In genomic region chr1:223081181-223081994, GRCh38 we compare ENCODE assay signal across 8 cellular contexts.
A peak's percentile ranks its signal among the peaks of the same experiment; 100 is the strongest.
DNase-seq lines count a peak whose midpoint lies in the region; ATAC-seq and TF ChIP-seq lines count a peak whose summit lies in the region.

No MANE protein-coding gene starts in this region.

- H2AFZ ChIP-seq in OCI-LY1 (ENCODE audit: low read length): no peak overlapping the region

- DNase-seq in DMS 273 treated with DMSO at 0.1 percent for 48 hours (lab: John Stamatoyannopoulos, UW) (peak; percentile 88), activated T-cell treated with anti-CD3 and anti-CD28 coated beads for 4 hours (peak; percentile 50), erythroblast (lab: John Stamatoyannopoulos, UW) (peak; percentile 84)
- peak; percentile 81 for DNase-seq in stimulated activated CD8-positive, alpha-beta memory T cell treated with anti-CD3 and anti-CD28 coated beads, Interleukin-4, amount 100 ng/mL, for 48 hours

- H3K4me3 ChIP-seq in HUES64 (ENCODE audit: low read length) (no peak overlapping the region), OCI-LY1 (ENCODE audit: low read depth, low read length, poor library complexity, severe bottlenecking) (peak overlapping the region; percentile 45), muscle layer of duodenum (ENCODE audit: low read depth in 1 of 2, low read length in 2 of 2) (peak overlapping the region; percentile 33 to 53)

- H3K36me3 ChIP-seq in HUES64 (ENCODE audit: insufficient read depth, low read length) (no peaks in the 10 kb centered on the region), OCI-LY1 (ENCODE audit: insufficient read depth, low read length) (no peaks in the 10 kb centered on the region), muscle layer of duodenum (ENCODE audit: control insufficient read depth in 1 of 2, insufficient read depth in 2 of 2, low read length in 2 of 2) (no peaks in the 10 kb centered on the region)

- peak overlapping the region; percentile 52 for H3K4me2 ChIP-seq in OCI-LY1 (ENCODE audit: low read length)

- H3K9me3 ChIP-seq in HUES64 (ENCODE audit: insufficient read depth, low read depth, low read length): no peaks in the 10 kb centered on the region
- no peaks in the 10 kb centered on the region for H3K9me3 ChIP-seq in OCI-LY1 (ENCODE audit: low read length)
- H3K9me3 ChIP-seq in muscle layer of duodenum (ENCODE audit: control insufficient read depth in 1 of 2, low read length in 2 of 2): no peaks in the 10 kb centered on the region

- peak overlapping the region; percentile 5; the same call in 1 of the 2 replicates for H3K27ac ChIP-seq in HUES64 (ENCODE audit: low read depth, low read length)
- no peak overlapping the region for H3K27ac ChIP-seq in OCI-LY1 (ENCODE audit: low read depth, low read length, poor library complexity, severe bottlenecking)
- no peak overlapping the region for H3K27ac ChIP-seq in muscle layer of duodenum (ENCODE audit: low read length)

- ATAC-seq in GM21528 (IDR thresholded peaks at IDR 0.05; ENCODE audit: low FRiP score, unreplicated experiment): peak; percentile 96

- no peaks in the 10 kb centered on the region for H3F3A ChIP-seq in OCI-LY1 (ENCODE audit: insufficient read depth, low read length)

- H3K4me1 ChIP-seq in HUES64 (ENCODE audit: insufficient read depth, low read length) (no peaks in the 10 kb centered on the region), OCI-LY1 (ENCODE audit: insufficient read depth, low read length, severe bottlenecking) (peaks cover 4% of the 10 kb centered on the region), muscle layer of duodenum (ENCODE audit: control insufficient read depth in 1 of 2, insufficient read depth in 2 of 2, low read length in 2 of 2) (peaks cover 0 to 30% of the 10 kb centered on the region in 2 donors)

- peak; percentile 75 for TF ChIP-seq CTCF in OCI-LY1 (IDR thresholded peaks at IDR 0.05; ENCODE audit: low read length)

- no peaks in the 10 kb centered on the region for H4K20me1 ChIP-seq in OCI-LY1 (ENCODE audit: insufficient read depth, low read length)

- H3K9me2 ChIP-seq in OCI-LY1 (ENCODE audit: low read depth, low read length): no peaks in the 10 kb centered on the region

- TF ChIP-seq POLR2A in erythroblast (IDR thresholded peaks at IDR 0.05; ENCODE audit: low read length): no peak

- no peaks in the 10 kb centered on the region for H3K79me2 ChIP-seq in OCI-LY1 (ENCODE audit: insufficient read depth, low read length)

- no peak overlapping the region for H3K9ac ChIP-seq in HUES64 (ENCODE audit: low read depth, low read length)
- no peak overlapping the region for H3K9ac ChIP-seq in OCI-LY1 (ENCODE audit: low read length)

- H3K27me3 ChIP-seq in HUES64 (ENCODE audit: insufficient read depth, low read length): peaks cover 3% of the 10 kb centered on the region; the same call in 1 of the 2 replicates
- no peaks in the 10 kb centered on the region for H3K27me3 ChIP-seq in OCI-LY1 (ENCODE audit: insufficient read depth, low read length)
- H3K27me3 ChIP-seq in muscle layer of duodenum (ENCODE audit: low read depth, low read length): no peaks in the 10 kb centered on the region

- WGBS in HUES64: 8% methylated on average over 33 of the region's 33 CpGs
